30 cellular contexts compared by ENCODE assay signal in the genomic region with DNA sequence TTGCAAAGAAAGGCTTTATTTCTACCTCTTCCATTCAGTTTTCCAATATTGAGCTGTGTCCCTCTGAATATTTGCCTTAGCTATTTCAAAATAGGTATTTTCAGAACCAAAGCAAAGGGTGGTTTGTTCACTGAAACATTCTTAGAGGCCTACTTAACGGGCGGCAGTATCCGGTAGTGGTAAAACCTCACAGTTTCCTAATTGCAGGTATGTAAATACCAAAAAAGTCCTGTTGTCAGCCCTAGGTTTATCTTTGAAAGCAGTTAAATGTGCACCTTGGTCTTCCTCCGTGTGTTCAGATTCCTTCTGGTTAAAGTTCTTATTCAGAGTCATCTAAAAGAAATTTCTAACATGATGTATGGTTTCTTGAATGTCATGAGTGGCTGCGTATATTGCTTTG.
"Had no signal": no experiment of that assay in that cellular context is flagged by ENCODE, and none has a peak within 500 bp of the region (broad histone marks: within the 10 kb centered on the region; RNA-seq: fewer than 3 reads in every experiment).

No MANE protein-coding gene starts in this region.

- H3K9me3 ChIP-seq: SJCRH30 had no signal

- H2AFZ ChIP-seq: PC-9 had no signal

- H3K27me3 ChIP-seq: SJCRH30 had no signal

- H3K27ac ChIP-seq: KMS-11, PC-9, RWPE1, SJCRH30, SK-N-MC had no signal

- FAIRE-seq: RCC 7860 had no signal

- H3K4me1 ChIP-seq: SJCRH30 had no signal

- DNase-seq: Karpas-422, KBM-7, MM.1S, MV-4-11, NCI-H1092, NCI-H1105, NCI-H1417 treated with DMSO at 0.1 percent for 48 hours, NCI-H1436 treated with DMSO at 0.1 percent for 48 hours, NCI-H1694 treated with DMSO at 0.1 percent for 48 hours, NCI-H187 treated with DMSO at 0.1 percent for 48 hours, NCI-H2029, NCI-H2081, NCI-H2171, NCI-H226, NCI-H446 treated with DMSO at 0.1 percent for 48 hours, NCI-H510A, NCI-H524, NCI-H69, NCI-H748 treated with DMSO at 0.1 percent for 48 hours, PC-9, SHP77, SIG-M5, SJCRH30 had no signal

- H3K4me3 ChIP-seq: PC-9, SJCRH30, SK-N-MC had no signal

- ATAC-seq: Panc1, Right ventricle myocardium inferior, SK-N-SH treated with all-trans-retinoic acid at 6 μM for 48 hours had no signal

- H3K4me2 ChIP-seq: KMS-11, PC-9 had no signal

- H3K9ac ChIP-seq: KMS-11 had no signal
